Comparison of ENCODE assay signal across 8 cellular contexts in genomic region chr4:2756691-2757350, GRCh38. TPM values are rescaled to one million over a fixed set of nuclear protein-coding genes. Genes with fewer than 3 reads are reported as not detected.
DNase-seq lines count a peak whose midpoint lies in the region; ATAC-seq and TF ChIP-seq lines count a peak whose summit lies in the region.

No MANE protein-coding gene starts in this region.

- H3K9ac ChIP-seq in skeletal muscle satellite cell (ENCODE audit: low read depth, low read length), result peak overlapping the region; percentile 63

- peak; percentile 8 for ATAC-seq in GM18907 (IDR thresholded peaks at IDR 0.05; ENCODE audit: unreplicated experiment)
- ATAC-seq in HG03469 (IDR thresholded peaks at IDR 0.05; ENCODE audit: unreplicated experiment), result no peak
- no peak for ATAC-seq in GM21528 (IDR thresholded peaks at IDR 0.05; ENCODE audit: low FRiP score, unreplicated experiment)

- POLR2A ChIA-PET in RWPE1 (lab: Yijun Ruan, JAX; ENCODE audit: low non-redundant PET), result no interaction called here

- DNase-seq in RWPE1 (ENCODE audit: low spot score) (no peak), fibroblast of mammary gland (ENCODE audit: low read depth) (no peak), iPS-NIHi11 (ENCODE audit: low spot score) (no peak), NCI-H2029 treated with DMSO at 0.1 percent for 48 hours (lab: John Stamatoyannopoulos, UW) (no peak)

- H3K4me1 ChIP-seq in skeletal muscle satellite cell (ENCODE audit: control insufficient read depth, insufficient read depth, low read length), result peaks cover 10% of the 10 kb centered on the region

- peak overlapping the region; percentile 85 for H3K27ac ChIP-seq in RWPE1

- CTCF ChIA-PET in RWPE1 (lab: Yijun Ruan, JAX), result interaction anchor here (0.5 kb wide), 1 partner anchor 99 kb away, joined by 4 read pairs; no protein-coding TSS in a partner anchor

- H3K4me2 ChIP-seq in skeletal muscle satellite cell (ENCODE audit: low read length), result peak overlapping the region; percentile 93

- H3K36me3 ChIP-seq in skeletal muscle satellite cell (ENCODE audit: insufficient read depth, low read length), result peaks cover 3% of the 10 kb centered on the region

- no peaks in the 10 kb centered on the region for H3K27me3 ChIP-seq in skeletal muscle satellite cell (ENCODE audit: control insufficient read depth, insufficient read depth, low read length)

- TF ChIP-seq CTCF in RWPE1 (conservative IDR thresholded peaks at IDR 0.05; ENCODE audit: low read depth) (no peak), fibroblast of mammary gland (conservative IDR thresholded peaks at IDR 0.05; ENCODE audit: control insufficient read depth, insufficient read depth, low read depth, low read length) (no peak)

- H3K4me3 ChIP-seq in fibroblast of mammary gland (ENCODE audit: control insufficient read depth, low read depth, low read length) (peak overlapping the region; percentile 14), skeletal muscle satellite cell (ENCODE audit: low read length) (peak overlapping the region; percentile 69)

- H3K9me3 ChIP-seq in skeletal muscle satellite cell (replicated peaks; ENCODE audit: low read length), result no peaks in the 10 kb centered on the region

RNA-seq across cellular contexts. Expression of gene TNIP2, which starts 0.7 kb away (rescaled TPM):
- total RNA-seq in skeletal muscle satellite cell (2012; rRNA removed), result 37.4 and 41.6 TPM in 2 replicates

RNA-seq across cellular contexts. Expression of gene SH3BP2, which starts 36.1 kb away (rescaled TPM):
- total RNA-seq in skeletal muscle satellite cell (2012; rRNA removed), result 16.4 and 30.4 TPM in 2 replicates
